ENCODE assay signal across 8 cellular contexts in genomic region chr12:123533672-123534643, GRCh38.
DNase-seq lines count a peak whose midpoint lies in the region; ATAC-seq and TF ChIP-seq lines count a peak whose summit lies in the region.

Gene RILPL1, minus strand, starts transcription at chr12:123533719. Its CDS starts 237 bp downstream, at chr12:123533482.

- peaks cover 24% of the 10 kb centered on the region for H3K27me3 ChIP-seq in neutrophil
- no peaks in the 10 kb centered on the region for H3K27me3 ChIP-seq in tibial artery

- H3K27me3 Mint-ChIP-seq in activated naive CD4-positive, alpha-beta T cell treated with anti-CD3 and anti-CD28 coated beads, Interleukin-2, amount 50 U/mL, for 24 hours, result no peaks in the 10 kb centered on the region

- CTCF ChIA-PET in RWPE1 (lab: Yijun Ruan, JAX), result interaction anchor here (0.6 kb wide), 1 partner anchor 10 kb away, joined by 3 read pairs; no protein-coding TSS in a partner anchor

- peaks cover 30 to 34% of the 10 kb centered on the region in 2 experiments for H3K4me1 ChIP-seq in neutrophil (ENCODE audit: control insufficient read depth in 1 of 2, insufficient read depth in 1 of 2, low read depth in 1 of 2, low read length in 1 of 2)
- H3K4me1 ChIP-seq in tibial artery, result peaks cover 0 to 38% (median 34%) of the 10 kb centered on the region in 4 donors

- peak within 1 kb of the TSS; percentile 79 to 92 for H3K4me3 ChIP-seq in neutrophil (ENCODE audit: low read depth in 1 of 2, low read length in 1 of 2)
- H3K4me3 ChIP-seq in tibial artery, result peak within 1 kb of the TSS; percentile 75 to 93

- H3K9me3 Mint-ChIP-seq in activated naive CD4-positive, alpha-beta T cell treated with anti-CD3 and anti-CD28 coated beads, Interleukin-2, amount 50 U/mL, for 24 hours, result no peaks in the 10 kb centered on the region

- peaks cover 10% of the 10 kb centered on the region for H3K36me3 ChIP-seq in neutrophil
- peaks cover 0 to 2% (median 0%) of the 10 kb centered on the region in 3 donors for H3K36me3 ChIP-seq in tibial artery

- ATAC-seq in HG02885 (IDR thresholded peaks at IDR 0.05; ENCODE audit: poor library complexity, unreplicated experiment), result peak; percentile 61
- no peak for ATAC-seq in HG03460 (IDR thresholded peaks at IDR 0.05; ENCODE audit: unreplicated experiment)

- peaks cover 23% of the 10 kb centered on the region for H3K4me1 Mint-ChIP-seq in activated naive CD4-positive, alpha-beta T cell treated with anti-CD3 and anti-CD28 coated beads, Interleukin-2, amount 50 U/mL, for 24 hours

- POLR2A ChIA-PET in RWPE1 (lab: Yijun Ruan, JAX; ENCODE audit: low non-redundant PET), result no interaction called here

- TF ChIP-seq CTCF in RWPE1 (conservative IDR thresholded peaks at IDR 0.05; ENCODE audit: low read depth) (peak; percentile 41; the same call in 1 of the 2 replicates), neutrophil (IDR thresholded peaks at IDR 0.05) (peak; percentile 52), tibial artery (IDR thresholded peaks at IDR 0.05) (peak; percentile 28 to 45)

- peak within 1 kb of the TSS; percentile 80 for H3K27ac Mint-ChIP-seq in activated naive CD4-positive, alpha-beta T cell treated with anti-CD3 and anti-CD28 coated beads, Interleukin-2, amount 50 U/mL, for 24 hours

- H3K4me3 Mint-ChIP-seq in activated naive CD4-positive, alpha-beta T cell treated with anti-CD3 and anti-CD28 coated beads, Interleukin-2, amount 50 U/mL, for 24 hours, result peak within 1 kb of the TSS; percentile 86

- no peaks in the 10 kb centered on the region for H3K9me3 ChIP-seq in neutrophil
- no peaks in the 10 kb centered on the region for H3K9me3 ChIP-seq in tibial artery

- H3K36me3 Mint-ChIP-seq in activated naive CD4-positive, alpha-beta T cell treated with anti-CD3 and anti-CD28 coated beads, Interleukin-2, amount 50 U/mL, for 24 hours, result no peaks in the 10 kb centered on the region

- DNase-seq in GM04504 (ENCODE audit: low read depth) (peak; percentile 29), RWPE1 (ENCODE audit: low spot score) (no peak), glomerular visceral epithelial cell (ENCODE audit: extremely low spot score) (peak; percentile 45), tibial artery (peak; percentile 36 to 75)

- H3K27ac ChIP-seq in RWPE1 (peak within 1 kb of the TSS; percentile 78), neutrophil (peak within 1 kb of the TSS; percentile 69), tibial artery (peak within 1 kb of the TSS; percentile 92 to 96)

- intact Hi-C loops in tibial artery (cut with DNase I; ENCODE audit: low total_unique reads), result loop anchor here (10.0 kb wide), 1 partner anchor 139 kb away; no protein-coding TSS in a partner anchor
